Comparison of ENCODE assay signal across 17 cellular contexts in genomic region chr7:151540146-151540545, GRCh38.
"Had no signal": no experiment of that assay in that cellular context is flagged by ENCODE, and none has a peak within 500 bp of the region (broad histone marks: within the 10 kb centered on the region; RNA-seq: fewer than 3 reads in every experiment).

No MANE protein-coding gene starts in this region.

- H3K36me3 ChIP-seq: colonic mucosa, neutrophil, right lobe of liver, spleen, stomach had no signal

- H3K4me1 ChIP-seq: colonic mucosa, right lobe of liver had no signal

- H3K9me3 ChIP-seq: colonic mucosa, neutrophil, psoas muscle, right lobe of liver, stomach had no signal

- H3K4me3 ChIP-seq: colonic mucosa, psoas muscle, right lobe of liver, spleen, stomach had no signal

- FAIRE-seq: endothelial cell of umbilical vein, frontal cortex had no signal

- DNase-seq: colonic mucosa; dermis blood vessel endothelial cell; islet precursor cell; psoas muscle; spleen; stimulated activated CD4-positive, alpha-beta T cell treated with anti-CD3 and anti-CD28 coated beads, Interleukin-15, amount 100 ng/mL, for 24 hours; stimulated activated CD4-positive, alpha-beta T cell treated with anti-CD3 and anti-CD28 coated beads, Interleukin-1b, Interleukin-23, amount 100 ng/mL, for 48 hours; stimulated activated CD4-positive, alpha-beta T cell treated with anti-CD3 and anti-CD28 coated beads, Interleukin-4, amount 100 ng/mL, for 4 hours; stimulated activated naive CD4-positive, alpha-beta T cell; stomach; trophoblast cell had no signal

- H3K27ac ChIP-seq: colonic mucosa, neutrophil, psoas muscle, right lobe of liver, spleen had no signal

- H3K27me3 ChIP-seq: colonic mucosa, right lobe of liver, stomach had no signal

- ATAC-seq: left lobe of liver; natural killer cell treated with Interleukin-12 subunit alpha and Interleukin-12 subunit beta and Interleukin-15 and Interleukin-18, amount 100 ng/mL, for 72 hours; psoas muscle; right lobe of liver had no signal
